Comparison of ENCODE assay signal across 20 cellular contexts in the genomic region with DNA sequence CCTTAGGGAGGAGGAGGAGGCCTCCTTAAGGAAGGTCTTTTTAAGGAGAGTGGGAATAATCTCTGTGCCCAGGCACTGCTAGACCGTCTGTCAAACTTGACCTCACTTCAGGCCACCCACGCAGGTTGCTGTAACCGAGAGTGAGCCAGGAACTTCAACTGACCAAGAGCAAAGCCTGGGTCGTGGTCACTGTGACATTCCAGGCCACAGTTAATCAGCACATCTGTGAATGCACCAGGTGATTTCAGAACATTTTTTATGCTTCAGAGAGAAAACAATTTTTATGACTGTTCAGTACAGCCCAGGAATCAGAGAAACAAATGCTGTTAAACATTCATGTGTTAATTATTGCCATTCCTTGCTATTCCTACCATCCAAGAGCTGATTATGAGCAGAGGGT.
DNase-seq lines count a peak whose midpoint lies in the region; ATAC-seq, FAIRE-seq and TF ChIP-seq lines count a peak whose summit lies in the region.
"Had no signal": no experiment of that assay in that cellular context is flagged by ENCODE, and none has a peak within 500 bp of the region (broad histone marks: within the 10 kb centered on the region; RNA-seq: fewer than 3 reads in every experiment).

No MANE protein-coding gene starts in this region.

- peaks cover 21% of the 10 kb centered on the region for H3K4me1 Mint-ChIP-seq in nephron
- H3K4me1 Mint-ChIP-seq: B cell; CD8-positive, alpha-beta memory T cell had no signal

- CTCF ChIA-PET in GM12878 (lab: Yijun Ruan, JAX) = interaction anchor here (0.7 to 3.9 kb wide), 20 partner anchors 8 to 159 kb away, joined by 3 to 29 read pairs (median 5); no protein-coding TSS in a partner anchor

- no peak for FAIRE-seq in GM12878 (lab: Jason Lieb, UNC)
- FAIRE-seq: GM19239, H54, HTR-8/SVneo had no signal

- H3K4me3 ChIP-seq in GM12878 (no peak overlapping the region), uterus (no peak overlapping the region)

- SMC1A ChIA-PET in GM12878 (lab: Charles Lee; ENCODE audit: uncharacterized antibody, unreplicated experiment) = interaction anchor here (0.6 to 4.0 kb wide), 7 partner anchors 9 to 155 kb away, joined by 3 to 26 read pairs (median 4); no protein-coding TSS in a partner anchor

- no peak overlapping the region for H3K9ac ChIP-seq in GM12878 (ENCODE audit: control insufficient read depth, insufficient read depth, low read length)

- RAD21 ChIA-PET in GM12878 (lab: Charles Lee; ENCODE audit: unreplicated experiment) = interaction anchor here (1.2 to 2.5 kb wide), 4 partner anchors 60 to 156 kb away, joined by 4 to 15 read pairs (median 7); no protein-coding TSS in a partner anchor

- ATAC-seq in GM12878 (peak; percentile 11), HG03196 (IDR thresholded peaks at IDR 0.05; ENCODE audit: unreplicated experiment) (no peak)

- no peaks in the 10 kb centered on the region for H3K36me3 ChIP-seq in GM12878 (ENCODE audit: control insufficient read depth in 2 of 2, insufficient read depth in 2 of 2, low read length in 1 of 2)
- H3K36me3 ChIP-seq in uterus = no peaks in the 10 kb centered on the region

- TF ChIP-seq CTCF in GM12878 (IDR thresholded peaks at IDR 0.05 in 2 of 3, conservative IDR thresholded peaks at IDR 0.05 in 1 of 3; ENCODE audit: control insufficient read depth in 2 of 3, extremely low read depth in 1 of 3, insufficient read depth in 1 of 3, low read depth in 3 of 3, low read length in 3 of 3) (no peak), nephron (IDR thresholded peaks at IDR 0.05; ENCODE audit: unreplicated experiment in 3 of 3) (no peak), uterus (IDR thresholded peaks at IDR 0.05) (no peak)

- H3K4me1 ChIP-seq in GM12878 (ENCODE audit: control insufficient read depth, insufficient read depth, low read length) (no peaks in the 10 kb centered on the region), uterus (no peaks in the 10 kb centered on the region)

- peaks cover 21% of the 10 kb centered on the region for H3K27me3 Mint-ChIP-seq in nephron (ENCODE audit: low read depth)

- no peak overlapping the region for H3K27ac ChIP-seq in GM12878 (ENCODE audit: control insufficient read depth, insufficient read depth)
- H3K27ac ChIP-seq in uterus = peak overlapping the region in 1 of 2 donors; percentile 6
- H3K27ac ChIP-seq: C4-2B had no signal

- in situ Hi-C loops in GM12878 (cut with MboI) = loop anchor here (10.0 kb wide), 2 partner anchors 155 to 235 kb away; no protein-coding TSS in a partner anchor

- H3K27ac Mint-ChIP-seq in nephron = peak overlapping the region; percentile 33 to 55 (median 48)
- H3K27ac Mint-ChIP-seq: B cell; CD8-positive, alpha-beta memory T cell had no signal

- H3K27me3 ChIP-seq in GM12878 (replicated peaks in 1 of 2; ENCODE audit: control insufficient read depth in 2 of 2, insufficient read depth in 2 of 2, low read length in 1 of 2) = no peaks in the 10 kb centered on the region; a peak in 1 of 4 replicates
- H3K27me3 ChIP-seq in uterus = no peaks in the 10 kb centered on the region

- POLR2A ChIA-PET in GM12878 (lab: Charles Lee) = no interaction called here

- no peak overlapping the region for H3K4me2 ChIP-seq in GM12878 (ENCODE audit: control insufficient read depth, insufficient read depth)

- no peaks in the 10 kb centered on the region for H4K20me1 ChIP-seq in GM12878 (ENCODE audit: control insufficient read depth, insufficient read depth)

- DNase-seq in GM12878 (ENCODE audit: low read depth, low spot score) (no peak), kidney glomerular epithelial cell (lab: John Stamatoyannopoulos, UW) (peak; percentile 34), uterus (peak; percentile 24 to 65), amygdala (lab: John Stamatoyannopoulos, UW) (no peak), NCI-H2171 treated with DMSO at 0.1 percent for 48 hours (lab: John Stamatoyannopoulos, UW) (no peak), DMS53 (lab: John Stamatoyannopoulos, UW) (no peak)
- DNase-seq: CD8-positive, alpha-beta memory T cell; DMS 273 treated with DMSO at 0.1 percent for 48 hours; GF-D8; NCI-H1436 treated with DMSO at 0.1 percent for 48 hours; NCI-H2107; NCI-H524 treated with DMSO at 0.1 percent for 48 hours; NCI-H774 had no signal

- TF ChIP-seq EP300 in GM12878 (IDR thresholded peaks at IDR 0.05; ENCODE audit: borderline replicate concordance in 1 of 2, control insufficient read depth in 1 of 2, low read depth in 2 of 2, low read length in 2 of 2) = no peak

- BruUV-seq in GM12878 (replicated peaks; lab: Mats Ljungman, UMichigan) = no TSS peak

- H3K79me2 ChIP-seq in GM12878 (ENCODE audit: control insufficient read depth, insufficient read depth, low read length) = no peaks in the 10 kb centered on the region

- 13% methylated on average over 4 of the region's 4 CpGs for WGBS in GM12878 (ENCODE audit: insufficient coverage, insufficient replicate concordance, low lambda C conversion rate, missing lambda C conversion rate)

- TF ChIP-seq POLR2A in GM12878 (IDR thresholded peaks at IDR 0.05; ENCODE audit: low read depth, low read length) (no peak), uterus (IDR thresholded peaks at IDR 0.05) (no peak)

- H2AFZ ChIP-seq in GM12878 (ENCODE audit: control insufficient read depth, low read depth, low read length) = no peak overlapping the region

- intact Hi-C loops in GM12878 (cut with micrococcal nuclease; ENCODE audit: unreplicated experiment) = loop anchor here (1.0 to 2.0 kb wide), 2 partner anchors 155 to 232 kb away; no protein-coding TSS in a partner anchor
- intact Hi-C loops in uterus (cut with DNase I; ENCODE audit: low total_unique reads) = no loop called here

- H3K9me3 Mint-ChIP-seq in nephron = no peaks in the 10 kb centered on the region
- H3K9me3 Mint-ChIP-seq: CD8-positive, alpha-beta memory T cell had no signal

- H3K9me3 ChIP-seq in GM12878 (replicated peaks; ENCODE audit: control insufficient read depth, insufficient read depth, low read length) = no peaks in the 10 kb centered on the region
- no peaks in the 10 kb centered on the region for H3K9me3 ChIP-seq in uterus

- TF ChIP-seq RAD21 in GM12878 (IDR thresholded peaks at IDR 0.05; ENCODE audit: insufficient read depth, low read depth, low read length) = no peak

- no peaks in the 10 kb centered on the region for H3K36me3 Mint-ChIP-seq in nephron (ENCODE audit: low read depth)
- H3K36me3 Mint-ChIP-seq: CD8-positive, alpha-beta memory T cell had no signal

- H3K4me3 Mint-ChIP-seq in nephron = no peak overlapping the region
- H3K4me3 Mint-ChIP-seq: B cell; CD8-positive, alpha-beta memory T cell had no signal

TF ChIP-seq in GM12878, 131 proteins besides CTCF, POLR2A, EP300 and RAD21:
- no peak for TF ChIP-seq SREBF1 (IDR thresholded peaks at IDR 0.05; ENCODE audit: low read length)
- TF ChIP-seq RELB (IDR thresholded peaks at IDR 0.05; ENCODE audit: low read depth) = no peak
- TF ChIP-seq ZSCAN29 (IDR thresholded peaks at IDR 0.05) = no peak
- TF ChIP-seq YBX1 (IDR thresholded peaks at IDR 0.05) = no peak

Comparison
In these comparisons a context has a peak if more than half of its experiments do, and no peak if none do; other contexts are left out.
1. DNase-seq: peak in kidney glomerular epithelial cell (single experiment) and uterus (2 of 2); none in GM12878 (single experiment), amygdala (0 of 56), NCI-H2171 treated with DMSO at 0.1 percent for 48 hours (single experiment) and DMS53 (single experiment).